1 cellular context compared by ENCODE assay signal in the genomic region with DNA sequence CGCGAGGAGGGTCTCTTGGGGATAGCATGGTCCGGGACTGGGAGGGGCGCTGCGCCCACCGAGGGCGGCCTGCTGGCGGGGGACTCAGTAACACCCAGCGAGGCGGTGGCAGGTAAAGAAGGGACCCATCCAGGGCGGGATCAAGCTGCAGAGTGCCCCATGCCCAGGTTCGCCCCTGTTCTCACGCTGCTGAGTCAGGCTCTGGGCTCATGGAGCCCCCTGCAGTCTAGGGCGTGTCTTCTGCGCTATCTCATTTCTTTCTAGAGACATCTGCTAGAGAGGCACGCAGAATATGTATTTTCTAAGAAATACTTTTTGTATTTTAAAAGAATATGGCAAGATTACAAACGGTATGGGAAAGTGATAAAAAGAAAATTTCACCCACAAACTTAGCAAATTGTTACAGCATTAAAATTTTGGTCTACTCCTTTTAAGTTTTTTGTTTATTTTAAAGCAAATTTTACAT.
TF ChIP-seq lines count a peak whose summit lies in the region.

No MANE protein-coding gene starts in this region.

TF ChIP-seq in K562, 482 proteins besides CTCF, POLR2A, EP300 and RAD21 (continued from another document and continues in another):
- TF ChIP-seq STAT6 (CRISPR knock-in tag; IDR thresholded peaks at IDR 0.05) (no peak), PTTG1 (tag; IDR thresholded peaks at IDR 0.05; ENCODE audit: low read depth) (no peak), KDM5B (IDR thresholded peaks at IDR 0.05; ENCODE audit: insufficient replicate concordance, low read depth, low read length) (no peak), TAF15 (IDR thresholded peaks at IDR 0.05; ENCODE audit: low read depth, low read length) (no peak), ZNF696 (CRISPR knock-in tag; conservative IDR thresholded peaks at IDR 0.05) (no peak), ZNF324 (CRISPR knock-in tag; IDR thresholded peaks at IDR 0.05) (no peak), SMARCB1 (IDR thresholded peaks at IDR 0.05; ENCODE audit: insufficient read length, low read depth) (peak; percentile 41), CBFA2T2 (conservative IDR thresholded peaks at IDR 0.05) (peak; percentile 46), C11orf30 (IDR thresholded peaks at IDR 0.05; ENCODE audit: low read depth) (peak; percentile 76), TCF3 (CRISPR knock-in tag; IDR thresholded peaks at IDR 0.05) (peak; percentile 55), RBM14 (IDR thresholded peaks at IDR 0.05; ENCODE audit: borderline replicate concordance, insufficient read depth, low read depth, low read length) (no peak), MAFK (IDR thresholded peaks at IDR 0.05; ENCODE audit: low read length) (peak; percentile 43; the same call in 1 of the 2 replicates), DPF2 (IDR thresholded peaks at IDR 0.05) (peak; percentile 82), POLR2AphosphoS5 (IDR thresholded peaks at IDR 0.05; ENCODE audit: control insufficient read depth, insufficient read depth, low read depth, low read length) (peak; percentile 27; the same call in 1 of the 2 replicates), MED1 (CRISPR knock-in tag; IDR thresholded peaks at IDR 0.05; ENCODE audit: borderline replicate concordance) (no peak), CBFA2T3 (IDR thresholded peaks at IDR 0.05) (peak; percentile 74), IRF2 (CRISPR knock-in tag; IDR thresholded peaks at IDR 0.05) (no peak), RBM15 (IDR thresholded peaks at IDR 0.05; ENCODE audit: insufficient read depth, low read length) (no peak), ZBTB49 (CRISPR knock-in tag; IDR thresholded peaks at IDR 0.05; ENCODE audit: borderline replicate concordance) (no peak), MAFG (tag; conservative IDR thresholded peaks at IDR 0.05) (0 out of 2 replicates have a peak, but pooled peaks have one; percentile 20), RBM25 (IDR thresholded peaks at IDR 0.05; ENCODE audit: low read depth, low read length, severe bottlenecking) (no peak), HEY1 (CRISPR knock-in tag; IDR thresholded peaks at IDR 0.05; ENCODE audit: borderline replicate concordance) (no peak), CREM (IDR thresholded peaks at IDR 0.05; ENCODE audit: low read depth) (peak; percentile 25; the same call in 1 of the 2 replicates), NFIC (IDR thresholded peaks at IDR 0.05) (0 out of 2 replicates have a peak, but pooled peaks have one; percentile 15), TEAD4 (IDR thresholded peaks at IDR 0.05; ENCODE audit: low read length) (peak; percentile 78), TEAD4 (CRISPR knock-in tag; IDR thresholded peaks at IDR 0.05; ENCODE audit: borderline replicate concordance) (no peak), ZNF780A (CRISPR knock-in tag; IDR thresholded peaks at IDR 0.05) (no peak), ZSCAN29 (IDR thresholded peaks at IDR 0.05) (no peak), SP2 (IDR thresholded peaks at IDR 0.05; ENCODE audit: extremely low read depth, low read depth, low read length, poor library complexity, severe bottlenecking) (no peak), PHB (CRISPR knock-in tag; IDR thresholded peaks at IDR 0.05) (no peak), TSC22D4 (tag; IDR thresholded peaks at IDR 0.05) (no peak), TAL1 (IDR thresholded peaks at IDR 0.05) (peak; percentile 61; the same call in 1 of the 2 replicates), ATF6 (CRISPR knock-in tag; IDR thresholded peaks at IDR 0.05) (no peak), LEF1 (IDR thresholded peaks at IDR 0.05) (no peak; the same call in 1 of the 2 replicates), HNRNPL (IDR thresholded peaks at IDR 0.05; ENCODE audit: low read depth, low read length) (no peak), SMARCC2 (IDR thresholded peaks at IDR 0.05; ENCODE audit: low read depth) (peak; percentile 69; the same call in 1 of the 2 replicates), PYGO2 (tag; IDR thresholded peaks at IDR 0.05) (no peak), ZNF316 (IDR thresholded peaks at IDR 0.05) (peak; percentile 86), NFE2 (IDR thresholded peaks at IDR 0.05; ENCODE audit: low read depth) (peak; percentile 78), NCOR1 (IDR thresholded peaks at IDR 0.05) (peak; percentile 55), SMARCE1 (IDR thresholded peaks at IDR 0.05) (peak; percentile 69; the same call in 1 of the 2 replicates), ATF7 (IDR thresholded peaks at IDR 0.05) (no peak), TCF7L2 (IDR thresholded peaks at IDR 0.05; ENCODE audit: low read depth, low read length) (no peak), MYC (IDR thresholded peaks at IDR 0.05; ENCODE audit: low read depth, low read length) (no peak), MYC (CRISPR knock-in tag; IDR thresholded peaks at IDR 0.05; ENCODE audit: borderline replicate concordance, low read depth) (no peak)
- TF ChIP-seq, protein P1, sequence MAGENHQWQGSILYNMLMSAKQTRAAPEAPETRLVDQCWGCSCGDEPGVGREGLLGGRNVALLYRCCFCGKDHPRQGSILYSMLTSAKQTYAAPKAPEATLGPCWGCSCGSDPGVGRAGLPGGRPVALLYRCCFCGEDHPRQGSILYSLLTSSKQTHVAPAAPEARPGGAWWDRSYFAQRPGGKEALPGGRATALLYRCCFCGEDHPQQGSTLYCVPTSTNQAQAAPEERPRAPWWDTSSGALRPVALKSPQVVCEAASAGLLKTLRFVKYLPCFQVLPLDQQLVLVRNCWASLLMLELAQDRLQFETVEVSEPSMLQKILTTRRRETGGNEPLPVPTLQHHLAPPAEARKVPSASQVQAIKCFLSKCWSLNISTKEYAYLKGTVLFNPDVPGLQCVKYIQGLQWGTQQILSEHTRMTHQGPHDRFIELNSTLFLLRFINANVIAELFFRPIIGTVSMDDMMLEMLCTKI (IDR thresholded peaks at IDR 0.05; ENCODE audit: partially characterized antibody): no peak
- TF ChIP-seq, protein P2, sequence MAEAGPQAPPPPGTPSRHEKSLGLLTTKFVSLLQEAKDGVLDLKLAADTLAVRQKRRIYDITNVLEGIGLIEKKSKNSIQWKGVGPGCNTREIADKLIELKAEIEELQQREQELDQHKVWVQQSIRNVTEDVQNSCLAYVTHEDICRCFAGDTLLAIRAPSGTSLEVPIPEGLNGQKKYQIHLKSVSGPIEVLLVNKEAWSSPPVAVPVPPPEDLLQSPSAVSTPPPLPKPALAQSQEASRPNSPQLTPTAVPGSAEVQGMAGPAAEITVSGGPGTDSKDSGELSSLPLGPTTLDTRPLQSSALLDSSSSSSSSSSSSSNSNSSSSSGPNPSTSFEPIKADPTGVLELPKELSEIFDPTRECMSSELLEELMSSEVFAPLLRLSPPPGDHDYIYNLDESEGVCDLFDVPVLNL (CRISPR knock-in tag; IDR thresholded peaks at IDR 0.05; ENCODE audit: low read depth): no peak
- TF ChIP-seq, protein P3, sequence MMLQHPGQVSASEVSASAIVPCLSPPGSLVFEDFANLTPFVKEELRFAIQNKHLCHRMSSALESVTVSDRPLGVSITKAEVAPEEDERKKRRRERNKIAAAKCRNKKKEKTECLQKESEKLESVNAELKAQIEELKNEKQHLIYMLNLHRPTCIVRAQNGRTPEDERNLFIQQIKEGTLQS (IDR thresholded peaks at IDR 0.05): peak; percentile 17; the same call in 1 of the 2 replicates
- TF ChIP-seq, protein P3 (CRISPR knock-in tag; conservative IDR thresholded peaks at IDR 0.05): no peak
- TF ChIP-seq, protein P4, sequence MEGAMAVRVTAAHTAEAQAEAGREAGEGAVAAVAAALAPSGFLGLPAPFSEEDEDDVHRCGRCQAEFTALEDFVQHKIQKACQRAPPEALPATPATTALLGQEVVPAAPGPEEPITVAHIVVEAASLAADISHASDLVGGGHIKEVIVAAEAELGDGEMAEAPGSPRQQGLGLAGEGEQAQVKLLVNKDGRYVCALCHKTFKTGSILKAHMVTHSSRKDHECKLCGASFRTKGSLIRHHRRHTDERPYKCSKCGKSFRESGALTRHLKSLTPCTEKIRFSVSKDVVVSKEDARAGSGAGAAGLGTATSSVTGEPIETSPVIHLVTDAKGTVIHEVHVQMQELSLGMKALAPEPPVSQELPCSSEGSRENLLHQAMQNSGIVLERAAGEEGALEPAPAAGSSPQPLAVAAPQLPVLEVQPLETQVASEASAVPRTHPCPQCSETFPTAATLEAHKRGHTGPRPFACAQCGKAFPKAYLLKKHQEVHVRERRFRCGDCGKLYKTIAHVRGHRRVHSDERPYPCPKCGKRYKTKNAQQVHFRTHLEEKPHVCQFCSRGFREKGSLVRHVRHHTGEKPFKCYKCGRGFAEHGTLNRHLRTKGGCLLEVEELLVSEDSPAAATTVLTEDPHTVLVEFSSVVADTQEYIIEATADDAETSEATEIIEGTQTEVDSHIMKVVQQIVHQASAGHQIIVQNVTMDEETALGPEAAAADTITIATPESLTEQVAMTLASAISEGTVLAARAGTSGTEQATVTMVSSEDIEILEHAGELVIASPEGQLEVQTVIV (CRISPR knock-in tag; IDR thresholded peaks at IDR 0.05; ENCODE audit: borderline replicate concordance): no peak
- TF ChIP-seq, protein P5, sequence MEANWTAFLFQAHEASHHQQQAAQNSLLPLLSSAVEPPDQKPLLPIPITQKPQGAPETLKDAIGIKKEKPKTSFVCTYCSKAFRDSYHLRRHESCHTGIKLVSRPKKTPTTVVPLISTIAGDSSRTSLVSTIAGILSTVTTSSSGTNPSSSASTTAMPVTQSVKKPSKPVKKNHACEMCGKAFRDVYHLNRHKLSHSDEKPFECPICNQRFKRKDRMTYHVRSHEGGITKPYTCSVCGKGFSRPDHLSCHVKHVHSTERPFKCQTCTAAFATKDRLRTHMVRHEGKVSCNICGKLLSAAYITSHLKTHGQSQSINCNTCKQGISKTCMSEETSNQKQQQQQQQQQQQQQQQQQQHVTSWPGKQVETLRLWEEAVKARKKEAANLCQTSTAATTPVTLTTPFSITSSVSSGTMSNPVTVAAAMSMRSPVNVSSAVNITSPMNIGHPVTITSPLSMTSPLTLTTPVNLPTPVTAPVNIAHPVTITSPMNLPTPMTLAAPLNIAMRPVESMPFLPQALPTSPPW (CRISPR knock-in tag; IDR thresholded peaks at IDR 0.05): 0 out of 2 replicates have a peak, but pooled peaks have one; percentile 26
- TF ChIP-seq, protein P6, sequence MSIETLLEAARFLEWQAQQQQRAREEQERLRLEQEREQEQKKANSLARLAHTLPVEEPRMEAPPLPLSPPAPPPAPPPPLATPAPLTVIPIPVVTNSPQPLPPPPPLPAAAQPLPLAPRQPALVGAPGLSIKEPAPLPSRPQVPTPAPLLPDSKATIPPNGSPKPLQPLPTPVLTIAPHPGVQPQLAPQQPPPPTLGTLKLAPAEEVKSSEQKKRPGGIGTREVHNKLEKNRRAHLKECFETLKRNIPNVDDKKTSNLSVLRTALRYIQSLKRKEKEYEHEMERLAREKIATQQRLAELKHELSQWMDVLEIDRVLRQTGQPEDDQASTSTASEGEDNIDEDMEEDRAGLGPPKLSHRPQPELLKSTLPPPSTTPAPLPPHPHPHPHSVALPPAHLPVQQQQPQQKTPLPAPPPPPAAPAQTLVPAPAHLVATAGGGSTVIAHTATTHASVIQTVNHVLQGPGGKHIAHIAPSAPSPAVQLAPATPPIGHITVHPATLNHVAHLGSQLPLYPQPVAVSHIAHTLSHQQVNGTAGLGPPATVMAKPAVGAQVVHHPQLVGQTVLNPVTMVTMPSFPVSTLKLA (conservative IDR thresholded peaks at IDR 0.05): 0 out of 4 replicates have a peak, but pooled peaks have one; percentile 14 to 28
